8 cellular contexts compared by ENCODE assay signal in the genomic region with DNA sequence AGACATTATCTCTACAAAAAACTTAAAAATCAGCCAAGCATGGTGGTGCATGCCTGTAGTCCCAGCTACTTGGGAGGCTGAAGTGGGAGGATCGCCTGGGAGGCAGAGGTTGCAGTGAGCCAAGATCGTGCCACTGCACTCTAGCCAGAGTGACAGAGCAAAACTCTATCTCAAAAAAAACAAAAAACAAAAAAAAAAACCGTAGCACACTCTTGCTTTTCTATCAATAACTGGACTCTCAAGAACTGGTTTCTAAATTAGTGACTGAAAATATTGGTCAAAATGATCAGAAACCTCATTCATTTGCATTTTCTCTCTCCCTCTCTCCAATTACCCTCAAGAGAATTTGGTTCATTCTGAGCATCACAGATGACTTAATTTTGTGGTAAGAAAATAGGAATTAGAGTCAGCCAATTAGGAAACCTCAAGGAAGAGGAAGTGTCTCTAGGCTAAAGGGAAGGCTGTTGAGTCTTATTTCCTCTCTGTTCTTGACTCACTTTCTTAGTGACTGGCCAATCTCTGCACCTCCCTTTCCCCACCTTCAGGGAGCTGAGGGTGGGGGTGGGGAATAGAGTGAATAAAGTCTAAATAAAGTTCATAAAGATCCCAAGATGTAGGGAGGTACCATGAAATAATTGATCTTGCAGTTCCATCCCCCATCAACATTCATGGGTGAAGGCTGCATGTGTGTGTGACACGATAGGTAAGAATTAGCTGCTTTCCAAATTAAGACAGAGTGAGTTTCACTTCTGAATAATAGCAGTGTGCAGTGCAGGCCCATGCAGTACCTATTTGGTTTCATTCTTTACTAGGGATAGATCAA. TPM values are rescaled to one million over a fixed set of nuclear protein-coding genes. Genes with fewer than 3 reads are reported as not detected.
A peak's percentile ranks its signal among the peaks of the same experiment; 100 is the strongest.
DNase-seq lines count a peak whose midpoint lies in the region; ATAC-seq lines count a peak whose summit lies in the region.

No MANE protein-coding gene starts in this region.

- DNase-seq in activated T-cell treated with anti-CD3 and anti-CD28 coated beads, Interleukin-2, amount 50 U/mL, for 24 hours: peak; percentile 40
- no peak for DNase-seq in activated T-cell treated with anti-CD3 and anti-CD28 coated beads for 4 hours
- peak; percentile 96 for DNase-seq in NOMO-1 treated with DMSO at 0.1 percent for 48 hours (lab: John Stamatoyannopoulos, UW; ENCODE audit: unreplicated experiment)
- DNase-seq in stimulated activated naive CD4-positive, alpha-beta T cell (lab: John Stamatoyannopoulos, UW): no peak
- no peak for DNase-seq in NCI-H2107 treated with DMSO at 0.1 percent for 48 hours (lab: John Stamatoyannopoulos, UW; ENCODE audit: unreplicated experiment)
- no peak for DNase-seq in amygdala (lab: John Stamatoyannopoulos, UW)

- H3K4me3 Mint-ChIP-seq in activated T-cell treated with anti-CD3 and anti-CD28 coated beads, Interleukin-2, amount 50 U/mL, for 24 hours: peak overlapping the region; percentile 34

- peak overlapping the region; percentile 93 for H3K27ac Mint-ChIP-seq in activated T-cell treated with anti-CD3 and anti-CD28 coated beads, Interleukin-2, amount 50 U/mL, for 24 hours

- H3K9me3 Mint-ChIP-seq in activated T-cell treated with anti-CD3 and anti-CD28 coated beads, Interleukin-2, amount 50 U/mL, for 24 hours: peaks cover 2% of the 10 kb centered on the region

- peaks cover 15% of the 10 kb centered on the region for H3K36me3 Mint-ChIP-seq in activated T-cell treated with anti-CD3 and anti-CD28 coated beads, Interleukin-2, amount 50 U/mL, for 24 hours (ENCODE audit: low read depth)

- H3K4me1 Mint-ChIP-seq in activated T-cell treated with anti-CD3 and anti-CD28 coated beads, Interleukin-2, amount 50 U/mL, for 24 hours (ENCODE audit: low read depth): peaks cover 59% of the 10 kb centered on the region

- ATAC-seq in HG02840 (IDR thresholded peaks at IDR 0.05; ENCODE audit: low FRiP score, unreplicated experiment) (peak; percentile 61), esophagus mucosa (peak; percentile 72)

- no peaks in the 10 kb centered on the region for H3K27me3 Mint-ChIP-seq in activated T-cell treated with anti-CD3 and anti-CD28 coated beads, Interleukin-2, amount 50 U/mL, for 24 hours

RNA-seq across cellular contexts. Expression of a gene that starts 6.8 kb away (rescaled TPM):
- 188 TPM for total RNA-seq in esophagus mucosa

Comparison
In these comparisons a context has a peak if more than half of its experiments do, and no peak if none do; other contexts are left out.
1. DNase-seq: peak in activated T-cell treated with anti-CD3 and anti-CD28 coated beads, Interleukin-2, amount 50 U/mL, for 24 hours (single experiment) and NOMO-1 treated with DMSO at 0.1 percent for 48 hours (single experiment); none in activated T-cell treated with anti-CD3 and anti-CD28 coated beads for 4 hours (single experiment), stimulated activated naive CD4-positive, alpha-beta T cell (0 of 6), NCI-H2107 treated with DMSO at 0.1 percent for 48 hours (single experiment) and amygdala (0 of 56).